19 cellular contexts compared by ENCODE assay signal in the genomic region with DNA sequence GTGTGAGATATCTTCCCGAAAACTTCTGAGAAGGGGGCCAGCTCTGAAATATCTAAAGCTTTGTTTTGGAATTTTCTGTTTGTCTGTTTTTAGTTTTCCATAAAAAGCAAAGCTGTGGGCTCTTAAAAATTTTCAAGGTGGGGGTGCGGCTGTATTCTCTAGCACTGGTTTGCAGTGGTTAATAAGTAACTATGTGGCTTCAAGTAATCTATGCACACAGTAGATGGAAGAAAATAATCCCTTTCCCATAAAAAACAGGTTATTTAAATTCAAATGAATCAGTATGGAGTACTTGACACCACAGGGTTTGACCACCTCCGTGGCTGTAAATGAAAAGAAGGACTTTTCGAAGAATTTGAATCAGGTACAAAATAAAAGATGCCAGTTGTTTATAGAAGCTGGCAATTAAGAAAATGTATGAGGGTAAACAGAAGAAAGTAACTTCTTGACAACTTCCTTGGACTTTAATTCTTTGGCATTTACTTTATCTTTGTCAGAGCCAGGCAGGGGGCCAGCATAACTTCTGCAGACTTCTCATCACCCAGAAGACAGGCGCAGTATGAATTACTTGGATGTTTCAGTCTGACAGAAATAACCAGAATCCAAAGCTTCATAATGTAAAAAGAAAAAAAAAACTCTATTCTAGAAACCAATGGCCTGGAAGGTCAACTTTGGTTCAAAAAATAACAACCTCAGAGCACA.
"Had no signal": no experiment of that assay in that cellular context is flagged by ENCODE, and none has a peak within 500 bp of the region (broad histone marks: within the 10 kb centered on the region; RNA-seq: fewer than 3 reads in every experiment).

No MANE protein-coding gene starts in this region.

- H3K4me3 Mint-ChIP-seq: activated B cell treated with CpG ODN at 0.5 μM for 24 hours; activated CD4-positive, alpha-beta memory T cell treated with anti-CD3 and anti-CD28 coated beads, Interleukin-2, amount 10 ng/mL, durations not matched to agents 7 days and 5 days; activated CD8-positive, alpha-beta memory T cell treated with anti-CD3 and anti-CD28 coated beads, Interleukin-2, amount 10 ng/mL, durations not matched to agents 7 days and 5 days; activated naive CD4-positive, alpha-beta T cell treated with anti-CD3 and anti-CD28 coated beads, Interleukin-2, amount 10 ng/mL, durations not matched to agents 7 days and 5 days; activated naive CD8-positive, alpha-beta T cell treated with anti-CD3 and anti-CD28 coated beads, Interleukin-2, amount 50 U/mL, for 24 hours; central memory CD8-positive, alpha-beta T cell; memory B cell; natural killer cell treated with Interleukin-12 subunit alpha and Interleukin-12 subunit beta and Interleukin-15 and Interleukin-18, amount 100 ng/mL, for 72 hours; stimulated activated naive B cell treated with anti-CD40 and anti-IgM and Interleukin-4, amounts not matched to agents 10 μg/mL and 1 μg/mL and 100 μg/mL, for 72 hours had no signal

- H3K4me3 ChIP-seq: coronary artery, thoracic aorta, upper lobe of right lung had no signal

- H3K27ac Mint-ChIP-seq: activated B cell treated with CpG ODN at 0.5 μM for 24 hours; activated CD4-positive, alpha-beta memory T cell treated with anti-CD3 and anti-CD28 coated beads, Interleukin-2, amount 10 ng/mL, durations not matched to agents 7 days and 5 days; activated CD8-positive, alpha-beta memory T cell treated with anti-CD3 and anti-CD28 coated beads, Interleukin-2, amount 10 ng/mL, durations not matched to agents 7 days and 5 days; activated naive CD4-positive, alpha-beta T cell treated with anti-CD3 and anti-CD28 coated beads, Interleukin-2, amount 10 ng/mL, durations not matched to agents 7 days and 5 days; activated naive CD8-positive, alpha-beta T cell treated with anti-CD3 and anti-CD28 coated beads, Interleukin-2, amount 50 U/mL, for 24 hours; memory B cell; natural killer cell treated with Interleukin-12 subunit alpha and Interleukin-12 subunit beta and Interleukin-15 and Interleukin-18, amount 100 ng/mL, for 72 hours; stimulated activated naive B cell treated with anti-CD40 and anti-IgM and Interleukin-4, amounts not matched to agents 10 μg/mL and 1 μg/mL and 100 μg/mL, for 72 hours had no signal

- H3K27me3 ChIP-seq: upper lobe of right lung had no signal

- FAIRE-seq: frontal cortex, kidney, TTC549 had no signal

- ATAC-seq: activated CD8-positive, alpha-beta memory T cell treated with anti-CD3 and anti-CD28 coated beads, Interleukin-2, amount 10 ng/mL, durations not matched to agents 7 days and 5 days; activated naive CD8-positive, alpha-beta T cell treated with anti-CD3 and anti-CD28 coated beads, Interleukin-2, amount 50 U/mL, for 24 hours; natural killer cell treated with Interleukin-12 subunit alpha and Interleukin-12 subunit beta and Interleukin-15 and Interleukin-18, amount 100 ng/mL, for 72 hours; stimulated activated naive B cell treated with anti-CD40 and anti-IgM and Interleukin-4, amounts not matched to agents 10 μg/mL and 1 μg/mL and 100 μg/mL, for 72 hours; upper lobe of right lung had no signal

- H3K36me3 ChIP-seq: thoracic aorta, upper lobe of right lung had no signal

- H3K4me1 Mint-ChIP-seq: activated B cell treated with CpG ODN at 0.5 μM for 24 hours; activated CD4-positive, alpha-beta memory T cell treated with anti-CD3 and anti-CD28 coated beads, Interleukin-2, amount 10 ng/mL, durations not matched to agents 7 days and 5 days; activated CD8-positive, alpha-beta memory T cell treated with anti-CD3 and anti-CD28 coated beads, Interleukin-2, amount 10 ng/mL, durations not matched to agents 7 days and 5 days; activated naive CD4-positive, alpha-beta T cell treated with anti-CD3 and anti-CD28 coated beads, Interleukin-2, amount 10 ng/mL, durations not matched to agents 7 days and 5 days; activated naive CD8-positive, alpha-beta T cell treated with anti-CD3 and anti-CD28 coated beads, Interleukin-2, amount 50 U/mL, for 24 hours; central memory CD8-positive, alpha-beta T cell; memory B cell; stimulated activated naive B cell treated with anti-CD40 and anti-IgM and Interleukin-4, amounts not matched to agents 10 μg/mL and 1 μg/mL and 100 μg/mL, for 72 hours had no signal

- H3K27ac ChIP-seq: coronary artery, thoracic aorta, upper lobe of right lung had no signal

- DNase-seq: activated B cell treated with CpG ODN at 0.5 μM for 24 hours; activated CD4-positive, alpha-beta memory T cell treated with anti-CD3 and anti-CD28 coated beads, Interleukin-2, amount 10 ng/mL, durations not matched to agents 7 days and 5 days; activated CD4-positive, alpha-beta T cell treated with anti-CD3 and anti-CD28 coated beads for 48 hours; activated CD8-positive, alpha-beta memory T cell treated with anti-CD3 and anti-CD28 coated beads, Interleukin-2, amount 10 ng/mL, durations not matched to agents 7 days and 5 days; activated naive CD4-positive, alpha-beta T cell treated with anti-CD3 and anti-CD28 coated beads, Interleukin-2, amount 10 ng/mL, durations not matched to agents 7 days and 5 days; activated naive CD8-positive, alpha-beta T cell treated with anti-CD3 and anti-CD28 coated beads, Interleukin-2, amount 50 U/mL, for 24 hours; anterior cingulate cortex; kidney; nucleus accumbens; stimulated activated naive B cell treated with anti-CD40 and anti-IgM and Interleukin-4, amounts not matched to agents 10 μg/mL and 1 μg/mL and 100 μg/mL, for 72 hours; SW 1271; upper lobe of right lung had no signal

- H3K4me1 ChIP-seq: upper lobe of right lung had no signal

- H3K9me3 Mint-ChIP-seq: activated B cell treated with CpG ODN at 0.5 μM for 24 hours; activated naive CD4-positive, alpha-beta T cell treated with anti-CD3 and anti-CD28 coated beads, Interleukin-2, amount 10 ng/mL, durations not matched to agents 7 days and 5 days; activated naive CD8-positive, alpha-beta T cell treated with anti-CD3 and anti-CD28 coated beads, Interleukin-2, amount 50 U/mL, for 24 hours; memory B cell; stimulated activated naive B cell treated with anti-CD40 and anti-IgM and Interleukin-4, amounts not matched to agents 10 μg/mL and 1 μg/mL and 100 μg/mL, for 72 hours had no signal

- H3K27me3 Mint-ChIP-seq: activated B cell treated with CpG ODN at 0.5 μM for 24 hours; activated CD4-positive, alpha-beta memory T cell treated with anti-CD3 and anti-CD28 coated beads, Interleukin-2, amount 10 ng/mL, durations not matched to agents 7 days and 5 days; activated CD8-positive, alpha-beta memory T cell treated with anti-CD3 and anti-CD28 coated beads, Interleukin-2, amount 10 ng/mL, durations not matched to agents 7 days and 5 days; activated naive CD4-positive, alpha-beta T cell treated with anti-CD3 and anti-CD28 coated beads, Interleukin-2, amount 10 ng/mL, durations not matched to agents 7 days and 5 days; activated naive CD8-positive, alpha-beta T cell treated with anti-CD3 and anti-CD28 coated beads, Interleukin-2, amount 50 U/mL, for 24 hours; central memory CD8-positive, alpha-beta T cell; memory B cell; natural killer cell treated with Interleukin-12 subunit alpha and Interleukin-12 subunit beta and Interleukin-15 and Interleukin-18, amount 100 ng/mL, for 72 hours; stimulated activated naive B cell treated with anti-CD40 and anti-IgM and Interleukin-4, amounts not matched to agents 10 μg/mL and 1 μg/mL and 100 μg/mL, for 72 hours had no signal

- H3K9me3 ChIP-seq: thoracic aorta, upper lobe of right lung had no signal

- H3K36me3 Mint-ChIP-seq: activated CD8-positive, alpha-beta memory T cell treated with anti-CD3 and anti-CD28 coated beads, Interleukin-2, amount 10 ng/mL, durations not matched to agents 7 days and 5 days; activated naive CD4-positive, alpha-beta T cell treated with anti-CD3 and anti-CD28 coated beads, Interleukin-2, amount 10 ng/mL, durations not matched to agents 7 days and 5 days; memory B cell; natural killer cell treated with Interleukin-12 subunit alpha and Interleukin-12 subunit beta and Interleukin-15 and Interleukin-18, amount 100 ng/mL, for 72 hours; stimulated activated naive B cell treated with anti-CD40 and anti-IgM and Interleukin-4, amounts not matched to agents 10 μg/mL and 1 μg/mL and 100 μg/mL, for 72 hours had no signal
